In genomic region chr7:30134011-30134410, GRCh38 we compare ENCODE assay signal across 8 cellular contexts. TPM values are rescaled to one million over a fixed set of nuclear protein-coding genes. Genes with fewer than 3 reads are reported as not detected.
A peak's percentile ranks its signal among the peaks of the same experiment; 100 is the strongest.
DNase-seq lines count a peak whose midpoint lies in the region; ATAC-seq, FAIRE-seq and TF ChIP-seq lines count a peak whose summit lies in the region.

No MANE protein-coding gene starts in this region.

- H3K27ac ChIP-seq in AG04450 (ENCODE audit: low read depth, low read length) (no peak overlapping the region), IMR-90 (ENCODE audit: insufficient read depth, low read length) (no peak overlapping the region), foreskin keratinocyte (no peak overlapping the region)

- H3K14ac ChIP-seq in IMR-90 (replicated peaks; ENCODE audit: low read depth, low read length), result no peak overlapping the region

- dilution Hi-C loops in IMR-90 (cut with HindIII; ENCODE audit: low sequenced_read_pairs, unreplicated experiment), result no loop called here

- H3K27me3 ChIP-seq in AG04450 (ENCODE audit: control insufficient read depth, insufficient read depth, low read length) (no peaks in the 10 kb centered on the region), IMR-90 (ENCODE audit: control insufficient read depth, insufficient read depth, low read length) (no peaks in the 10 kb centered on the region), bronchial epithelial cell (ENCODE audit: control insufficient read depth, insufficient read depth, low read length) (no peaks in the 10 kb centered on the region), foreskin keratinocyte (no peaks in the 10 kb centered on the region)

- no peak overlapping the region for H2AK5ac ChIP-seq in IMR-90 (ENCODE audit: low read depth, low read length)

- H3K36me3 ChIP-seq in IMR-90 (ENCODE audit: control insufficient read depth, insufficient read depth, low read length) (no peaks in the 10 kb centered on the region), bronchial epithelial cell (ENCODE audit: control insufficient read depth, insufficient read depth, low read length) (peaks cover 1% of the 10 kb centered on the region)

- no peak for TF ChIP-seq RAD21 in IMR-90 (IDR thresholded peaks at IDR 0.05; ENCODE audit: low read length)

- POLR2A ChIA-PET in AG04450 (lab: Yijun Ruan, JAX) (no interaction called here), IMR-90 (lab: Charles Lee; ENCODE audit: unreplicated experiment) (no interaction called here)

- H4K20me1 ChIP-seq in IMR-90 (ENCODE audit: insufficient read depth, low read length), result no peaks in the 10 kb centered on the region

- no peak for TF ChIP-seq POLR2A in IMR-90 (IDR thresholded peaks at IDR 0.05; ENCODE audit: low read depth, low read length)

- H2BK120ac ChIP-seq in IMR-90 (ENCODE audit: low read depth, low read length), result no peak overlapping the region

- H3K9ac ChIP-seq in IMR-90 (ENCODE audit: low read depth, low read length), result no peak overlapping the region; the same call in 1 of the 2 replicates

- no peak overlapping the region for H4K91ac ChIP-seq in IMR-90 (ENCODE audit: insufficient read depth, low read depth, low read length)

- H3K4me1 ChIP-seq in IMR-90 (ENCODE audit: control insufficient read depth, insufficient read depth, low read length) (peaks cover 3% of the 10 kb centered on the region), foreskin keratinocyte (no peaks in the 10 kb centered on the region)

- H4K5ac ChIP-seq in IMR-90 (ENCODE audit: low read depth, low read length), result no peak overlapping the region

- H3K4me2 ChIP-seq in IMR-90 (ENCODE audit: low read depth, low read length), result peak overlapping the region; percentile 96; the same call in 1 of the 2 replicates

- ATAC-seq in IMR-90 (ENCODE audit: low read depth) (no peak), naive B cell (ENCODE audit: low read depth in 2 of 2) (no peak), foreskin keratinocyte (no peak)

- H3K9me3 ChIP-seq in AG04450 (ENCODE audit: control insufficient read depth, insufficient read depth, low read length), result no peaks in the 10 kb centered on the region
- no peaks in the 10 kb centered on the region for H3K9me3 ChIP-seq in IMR-90 (ENCODE audit: control insufficient read depth, insufficient read depth, low read length)

- H3K4me3 ChIP-seq in AG04450 (ENCODE audit: low read depth, low read length) (peak overlapping the region; percentile 82), IMR-90 (ENCODE audit: insufficient read depth, low read depth, low read length) (peak overlapping the region; percentile 98; the same call in 1 of the 2 replicates), bronchial epithelial cell (ENCODE audit: low read depth, low read length) (peak overlapping the region; percentile 95)

- FAIRE-seq in bronchial epithelial cell (lab: Jason Lieb, UNC), result no peak

- DNase-seq in AG04450 (ENCODE audit: low read depth, low spot score), result no peak
- DNase-seq in IMR-90, result no peak
- DNase-seq in bronchial epithelial cell (ENCODE audit: low read depth), result no peak
- DNase-seq in naive B cell, result no peak
- DNase-seq in foreskin keratinocyte, result no peak
- DNase-seq in activated gamma-delta T cell (lab: John Stamatoyannopoulos, UW), result no peak
- DNase-seq in hepatic stellate cell (ENCODE audit: low spot score), result no peak
- no peak for DNase-seq in 8988T

- no peak overlapping the region for H3K23ac ChIP-seq in IMR-90 (ENCODE audit: low read depth, low read length)

- H3K18ac ChIP-seq in IMR-90 (ENCODE audit: low read depth, low read length), result no peak overlapping the region

- H3K36me3 Mint-ChIP-seq in naive B cell, result peaks cover 0 to 9% of the 10 kb centered on the region in 2 donors

- no peaks in the 10 kb centered on the region for H3K9me3 Mint-ChIP-seq in naive B cell

- H2BK20ac ChIP-seq in IMR-90 (ENCODE audit: low read depth, low read length), result no peak overlapping the region

- H3K56ac ChIP-seq in IMR-90 (ENCODE audit: extremely low read depth, insufficient read depth, low read length), result no peak overlapping the region

- TF ChIP-seq CTCF in AG04450 (IDR thresholded peaks at IDR 0.05; ENCODE audit: low read depth, low read length) (no peak), IMR-90 (conservative IDR thresholded peaks at IDR 0.05; ENCODE audit: low read depth, low read length) (no peak), bronchial epithelial cell (IDR thresholded peaks at IDR 0.05; ENCODE audit: insufficient read depth, low read length, severe bottlenecking) (no peak), foreskin keratinocyte (conservative IDR thresholded peaks at IDR 0.05) (no peak)

- H2AK9ac ChIP-seq in IMR-90 (replicated peaks; ENCODE audit: low read depth, low read length, poor library complexity), result no peak overlapping the region

- CTCF ChIA-PET in AG04450 (lab: Charles Lee), result interaction anchor here (0.6 to 1.3 kb wide), 2 partner anchors 21 to 60 kb away, joined by 3 read pairs; no protein-coding TSS in a partner anchor
- CTCF ChIA-PET in IMR-90 (lab: Yijun Ruan, JAX), result no interaction called here

- in situ Hi-C loops in IMR-90 (cut with MboI; ENCODE audit: low sequenced_read_pairs), result no loop called here

- H2BK15ac ChIP-seq in IMR-90 (ENCODE audit: low read depth, low read length), result no peak overlapping the region

- peaks cover 0 to 10% (median 8%) of the 10 kb centered on the region in 3 donors for H3K27me3 Mint-ChIP-seq in naive B cell

- H4K8ac ChIP-seq in IMR-90 (ENCODE audit: low read depth in 2 of 2, low read length in 2 of 2), result no peak overlapping the region; a peak in 1 of 4 replicates

- H3K9me1 ChIP-seq in IMR-90 (ENCODE audit: insufficient read depth, low read length), result no peaks in the 10 kb centered on the region

- peaks cover 8 to 13% (median 9%) of the 10 kb centered on the region in 3 donors for H3K4me1 Mint-ChIP-seq in naive B cell

- peak overlapping the region; percentile 86 to 93 (median 90) for H3K4me3 Mint-ChIP-seq in naive B cell

- no peak overlapping the region for H2BK5ac ChIP-seq in IMR-90 (ENCODE audit: low read depth, low read length, poor library complexity, severe bottlenecking)

- peaks cover 9% of the 10 kb centered on the region in 2 experiments; a peak in 1 of 4 replicates for H3K79me1 ChIP-seq in IMR-90 (ENCODE audit: low read depth in 1 of 2, low read length in 2 of 2)

- H3K4ac ChIP-seq in IMR-90 (ENCODE audit: low read depth, low read length), result no peak overlapping the region

- 44% methylated on average over 4 of the region's 7 CpGs; no CpG with 5 or more reads in 1 of the 2 experiments for WGBS in IMR-90 (ENCODE audit: extremely low coverage in 2 of 2, insufficient read length in 1 of 2), 2 experiments

- intact Hi-C loops in IMR-90 (cut with micrococcal nuclease), result no loop called here

- H3K27ac Mint-ChIP-seq in naive B cell, result peak overlapping the region in 5 of 6 donors; percentile 82 to 98 (median 87)

- no peak overlapping the region for H2AFZ ChIP-seq in IMR-90 (replicated peaks; ENCODE audit: low read length, poor library complexity)

- no TSS peak for BruUV-seq in IMR-90 (replicated peaks; lab: Mats Ljungman, UMichigan)

TF ChIP-seq in IMR-90, 13 proteins besides CTCF, POLR2A, EP300 and RAD21:
- TF ChIP-seq SMC3 (IDR thresholded peaks at IDR 0.05; ENCODE audit: low read depth, low read length), result no peak
- no peak for TF ChIP-seq RCOR1 (IDR thresholded peaks at IDR 0.05; ENCODE audit: insufficient replicate concordance, low read length)
- no peak for TF ChIP-seq CEBPB (IDR thresholded peaks at IDR 0.05; ENCODE audit: low read depth, low read length)
- no peak for TF ChIP-seq RFX5 (IDR thresholded peaks at IDR 0.05; ENCODE audit: low read depth, low read length)
- TF ChIP-seq MAZ (IDR thresholded peaks at IDR 0.05; ENCODE audit: borderline replicate concordance, low read depth, low read length), result no peak
- no peak for TF ChIP-seq MAFK (IDR thresholded peaks at IDR 0.05; ENCODE audit: low read depth, low read length)
- TF ChIP-seq FOS (IDR thresholded peaks at IDR 0.05; ENCODE audit: low read depth, low read length), result no peak
- no peak for TF ChIP-seq CHD1 (IDR thresholded peaks at IDR 0.05; ENCODE audit: low read depth, low read length)
- no peak for TF ChIP-seq BHLHE40 (IDR thresholded peaks at IDR 0.05; ENCODE audit: low read depth, low read length)
- TF ChIP-seq, protein P1, sequence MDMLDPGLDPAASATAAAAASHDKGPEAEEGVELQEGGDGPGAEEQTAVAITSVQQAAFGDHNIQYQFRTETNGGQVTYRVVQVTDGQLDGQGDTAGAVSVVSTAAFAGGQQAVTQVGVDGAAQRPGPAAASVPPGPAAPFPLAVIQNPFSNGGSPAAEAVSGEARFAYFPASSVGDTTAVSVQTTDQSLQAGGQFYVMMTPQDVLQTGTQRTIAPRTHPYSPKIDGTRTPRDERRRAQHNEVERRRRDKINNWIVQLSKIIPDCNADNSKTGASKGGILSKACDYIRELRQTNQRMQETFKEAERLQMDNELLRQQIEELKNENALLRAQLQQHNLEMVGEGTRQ (IDR thresholded peaks at IDR 0.05; ENCODE audit: low read depth, low read length), result no peak
- TF ChIP-seq ELK1 (IDR thresholded peaks at IDR 0.05; ENCODE audit: borderline replicate concordance, low read depth, low read length), result no peak
- TF ChIP-seq MXI1 (IDR thresholded peaks at IDR 0.05; ENCODE audit: borderline replicate concordance, low read depth, low read length), result no peak
- no peak for TF ChIP-seq NFE2L2 (IDR thresholded peaks at IDR 0.05; ENCODE audit: low read depth, low read length)

RNA-seq across cellular contexts. Expression of gene MTURN, which starts 0.8 kb away (rescaled TPM):
- polyA plus RNA-seq in AG04450 (2011; rRNA removed) (5.9 and 6.7 TPM in 2 replicates), IMR-90 (2012; rRNA removed) (2.4 and 2.8 TPM in 2 replicates), naive B cell (ENCODE audit: low read depth in 6 of 6) (1 to 10 TPM; 3.1 to 8.3 (median 4.7) TPM), foreskin keratinocyte (6.3 and 7.9 TPM in 2 replicates)
- polyA minus RNA-seq in AG04450 (2011; rRNA and poly(A)+ RNA removed), result 4.7 and 6.6 TPM in 2 replicates
- total RNA-seq in IMR-90 (2012; rRNA removed) (5.6 and 7.8 TPM in 2 replicates), bronchial epithelial cell (18.4 and 43.7 TPM in 2 replicates), foreskin keratinocyte (9.5 and 11.1 TPM in 2 replicates)
- 0.79 and 1.4 TPM in 2 replicates for polyA plus RNA-seq in IMR-90 (2012; cell fraction: cytosol; rRNA removed)
- polyA plus RNA-seq in IMR-90 (2012; cell fraction: nucleus; rRNA removed; ENCODE audit: low replicate concordance), result 2.5 and 6.5 TPM in 2 replicates
